Comparison of ENCODE assay signal across 9 cellular contexts in the genomic region with DNA sequence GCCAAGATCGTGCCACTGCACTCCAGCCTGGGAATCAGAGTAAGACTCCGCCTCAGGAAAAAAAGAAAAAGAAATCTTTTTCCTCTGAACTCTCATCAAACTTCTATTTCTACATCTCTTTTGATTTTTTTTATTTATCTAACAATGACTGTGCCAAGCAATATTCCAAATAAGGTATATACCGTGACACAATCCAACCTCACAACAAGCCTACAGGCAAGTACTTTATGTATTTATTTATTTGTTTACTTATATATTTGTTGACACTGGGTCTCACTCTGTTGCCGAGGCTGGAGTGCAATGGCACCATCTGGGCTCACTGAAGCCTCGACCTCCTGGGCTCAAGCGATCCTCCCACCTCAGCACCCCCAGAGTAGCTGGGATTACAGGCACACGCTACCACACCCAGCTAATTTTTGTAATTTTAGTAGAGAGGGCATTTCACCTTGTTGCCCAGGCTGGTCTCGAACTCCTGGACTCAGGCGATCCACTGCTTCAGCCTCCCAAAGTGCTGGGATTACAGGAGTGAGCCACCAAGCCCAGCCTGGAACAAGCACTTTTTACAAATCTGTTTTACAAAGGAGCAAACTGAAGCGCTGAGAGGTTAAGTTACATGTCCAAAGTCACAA.
DNase-seq lines count a peak whose midpoint lies in the region; ATAC-seq and TF ChIP-seq lines count a peak whose summit lies in the region.
"Had no signal": no experiment of that assay in that cellular context is flagged by ENCODE, and none has a peak within 500 bp of the region (broad histone marks: within the 10 kb centered on the region; RNA-seq: fewer than 3 reads in every experiment).

No MANE protein-coding gene starts in this region.

- peaks cover 12% of the 10 kb centered on the region for H3K36me3 Mint-ChIP-seq in activated CD8-positive, alpha-beta T cell treated with anti-CD3 and anti-CD28 coated beads, Interleukin-2, amount 10 ng/mL, durations not matched to agents 7 days and 5 days (ENCODE audit: low read depth)

- H3K36me3 ChIP-seq in RWPE2 (ENCODE audit: low read depth) (no peaks in the 10 kb centered on the region), skeletal muscle satellite cell (ENCODE audit: insufficient read depth, low read length) (no peaks in the 10 kb centered on the region)

- H3K4me3 Mint-ChIP-seq in activated CD8-positive, alpha-beta T cell treated with anti-CD3 and anti-CD28 coated beads, Interleukin-2, amount 10 ng/mL, durations not matched to agents 7 days and 5 days: no peak overlapping the region

- H3K9me3 ChIP-seq in RWPE2 (ENCODE audit: severe bottlenecking) (no peaks in the 10 kb centered on the region), skeletal muscle satellite cell (replicated peaks; ENCODE audit: low read length) (no peaks in the 10 kb centered on the region)

- H3K27ac Mint-ChIP-seq in activated CD8-positive, alpha-beta T cell treated with anti-CD3 and anti-CD28 coated beads, Interleukin-2, amount 10 ng/mL, durations not matched to agents 7 days and 5 days: no peak overlapping the region

- POLR2A ChIA-PET in activated CD8-positive, alpha-beta T cell treated with anti-CD3 and anti-CD28 coated beads, Interleukin-2, amount 10 ng/mL, durations not matched to agents 7 days and 5 days (lab: Charles Lee): interaction anchor here (0.9 to 1.3 kb wide), 5 partner anchors 9 to 111 kb away, joined by 3 to 8 read pairs (median 4); no protein-coding TSS in a partner anchor

- H3K9ac ChIP-seq in skeletal muscle satellite cell (ENCODE audit: low read depth, low read length): peak overlapping the region; percentile 67

- H3K4me1 Mint-ChIP-seq in activated CD8-positive, alpha-beta T cell treated with anti-CD3 and anti-CD28 coated beads, Interleukin-2, amount 10 ng/mL, durations not matched to agents 7 days and 5 days (ENCODE audit: low read depth): peaks cover 24% of the 10 kb centered on the region

- no peak overlapping the region for H3K4me2 ChIP-seq in skeletal muscle satellite cell (ENCODE audit: low read length)

- H3K9me3 Mint-ChIP-seq in activated CD8-positive, alpha-beta T cell treated with anti-CD3 and anti-CD28 coated beads, Interleukin-2, amount 10 ng/mL, durations not matched to agents 7 days and 5 days (ENCODE audit: insufficient read depth): no peaks in the 10 kb centered on the region

- CTCF ChIA-PET in activated CD8-positive, alpha-beta T cell treated with anti-CD3 and anti-CD28 coated beads, Interleukin-2, amount 10 ng/mL, durations not matched to agents 7 days and 5 days (lab: Charles Lee): interaction anchor here (0.9 to 2.4 kb wide), 4 partner anchors 8 to 225 kb away, joined by 3 to 12 read pairs (median 6); no protein-coding TSS in a partner anchor

- TF ChIP-seq CTCF in C4-2B (conservative IDR thresholded peaks at IDR 0.05) (no peak), RWPE2 (IDR thresholded peaks at IDR 0.05; ENCODE audit: poor library complexity, severe bottlenecking) (no peak)

- peaks cover 41% of the 10 kb centered on the region for H3K4me1 ChIP-seq in RWPE2 (ENCODE audit: insufficient read depth, poor library complexity, severe bottlenecking)
- H3K4me1 ChIP-seq in skeletal muscle satellite cell (ENCODE audit: control insufficient read depth, insufficient read depth, low read length): peaks cover 49% of the 10 kb centered on the region

- H3K27me3 ChIP-seq in RWPE2 (ENCODE audit: insufficient read depth, poor library complexity, severe bottlenecking) (no peaks in the 10 kb centered on the region), skeletal muscle satellite cell (ENCODE audit: control insufficient read depth, insufficient read depth, low read length) (no peaks in the 10 kb centered on the region)

- H3K27ac ChIP-seq in C4-2B: peak overlapping the region; percentile 40; the same call in 1 of the 2 replicates
- peak overlapping the region; percentile 83 for H3K27ac ChIP-seq in RWPE2 (ENCODE audit: poor library complexity, severe bottlenecking)

- H3K4me3 ChIP-seq in RWPE2 (ENCODE audit: severe bottlenecking): no peak overlapping the region
- H3K4me3 ChIP-seq in skeletal muscle satellite cell (ENCODE audit: low read length): no peak overlapping the region

- no peak for ATAC-seq in RWPE2 (ENCODE audit: low read depth)
- ATAC-seq in HG03196 (IDR thresholded peaks at IDR 0.05; ENCODE audit: unreplicated experiment): no peak
- no peak for ATAC-seq in activated CD8-positive, alpha-beta T cell treated with anti-CD3 and anti-CD28 coated beads, Interleukin-2, amount 10 ng/mL, durations not matched to agents 7 days and 5 days

- DNase-seq in RWPE2 (ENCODE audit: low spot score) (no peak), fibroblast of peridontal ligament (ENCODE audit: extremely low read depth) (peak; percentile 31), DMS153 (lab: John Stamatoyannopoulos, UW) (no peak)
- no peak for DNase-seq in activated CD8-positive, alpha-beta T cell treated with anti-CD3 and anti-CD28 coated beads, Interleukin-2, amount 10 ng/mL, durations not matched to agents 7 days and 5 days
- no peak for DNase-seq in activated CD8-positive, alpha-beta memory T cell treated with anti-CD3 and anti-CD28 coated beads, Interleukin-2, amount 50 U/mL, for 48 hours
- DNase-seq: C1 segment of cervical spinal cord had no signal

- no peaks in the 10 kb centered on the region for H3K27me3 Mint-ChIP-seq in activated CD8-positive, alpha-beta T cell treated with anti-CD3 and anti-CD28 coated beads, Interleukin-2, amount 10 ng/mL, durations not matched to agents 7 days and 5 days (ENCODE audit: low read depth)
